ENCODE assay signal across 13 cellular contexts in genomic region chr18:12857215-12857924, GRCh38. TPM values are rescaled to one million over a fixed set of nuclear protein-coding genes. Genes with fewer than 3 reads are reported as not detected.
DNase-seq lines count a peak whose midpoint lies in the region; ATAC-seq and FAIRE-seq lines count a peak whose summit lies in the region.
"Had no signal": no experiment of that assay in that cellular context is flagged by ENCODE, and none has a peak within 500 bp of the region (broad histone marks: within the 10 kb centered on the region; RNA-seq: fewer than 3 reads in every experiment).

No MANE protein-coding gene starts in this region.

- peak; percentile 82 for ATAC-seq in activated CD4-positive, alpha-beta T cell treated with anti-CD3 and anti-CD28 coated beads for 36 hours
- ATAC-seq in activated naive CD8-positive, alpha-beta T cell treated with anti-CD3 and anti-CD28 coated beads, Interleukin-2, amount 50 U/mL, for 24 hours, result peak; percentile 78
- peak; percentile 73 for ATAC-seq in stimulated activated memory B cell treated with anti-CD40 and anti-IgM and Interleukin-4, amounts not matched to agents 10 μg/mL and 1 μg/mL and 100 μg/mL, for 72 hours
- no peak for ATAC-seq in HG03457 (IDR thresholded peaks at IDR 0.05; ENCODE audit: unreplicated experiment)
- no peak for ATAC-seq in GM21528 (IDR thresholded peaks at IDR 0.05; ENCODE audit: low FRiP score, unreplicated experiment)

- H3K27me3 Mint-ChIP-seq in activated CD4-positive, alpha-beta T cell treated with anti-CD3 and anti-CD28 coated beads for 36 hours, result no peaks in the 10 kb centered on the region
- no peaks in the 10 kb centered on the region for H3K27me3 Mint-ChIP-seq in activated naive CD8-positive, alpha-beta T cell treated with anti-CD3 and anti-CD28 coated beads, Interleukin-2, amount 50 U/mL, for 24 hours
- H3K27me3 Mint-ChIP-seq in stimulated activated memory B cell treated with anti-CD40 and anti-IgM and Interleukin-4, amounts not matched to agents 10 μg/mL and 1 μg/mL and 100 μg/mL, for 72 hours, result no peaks in the 10 kb centered on the region

- intact Hi-C loops in activated CD4-positive, alpha-beta T cell treated with anti-CD3 and anti-CD28 coated beads for 36 hours (cut with DNase I, micrococcal nuclease), result loop anchor here (1.0 kb wide), 2 partner anchors 18 to 27 kb away; partner anchors contain the start of gene PTPN2 (in 1 of the 2)

- CTCF ChIA-PET in activated CD4-positive, alpha-beta T cell treated with anti-CD3 and anti-CD28 coated beads for 36 hours (lab: Charles Lee), result interaction anchor here (0.6 to 2.4 kb wide), 7 partner anchors 10 to 62 kb away, joined by 3 to 9 read pairs (median 3); no protein-coding TSS in a partner anchor

- peak overlapping the region; percentile 15 for H3K4me3 Mint-ChIP-seq in activated CD4-positive, alpha-beta T cell treated with anti-CD3 and anti-CD28 coated beads for 36 hours
- H3K4me3 Mint-ChIP-seq in activated naive CD8-positive, alpha-beta T cell treated with anti-CD3 and anti-CD28 coated beads, Interleukin-2, amount 50 U/mL, for 24 hours, result peak overlapping the region; percentile 7
- peak overlapping the region; percentile 8 for H3K4me3 Mint-ChIP-seq in stimulated activated memory B cell treated with anti-CD40 and anti-IgM and Interleukin-4, amounts not matched to agents 10 μg/mL and 1 μg/mL and 100 μg/mL, for 72 hours
- H3K4me3 Mint-ChIP-seq: endodermal cell had no signal

- DNase-seq in activated CD4-positive, alpha-beta T cell treated with anti-CD3 and anti-CD28 coated beads for 36 hours, result peak; percentile 66
- no peak for DNase-seq in activated CD4-positive, alpha-beta T cell treated with anti-CD3 and anti-CD28 coated beads for 1 hour
- DNase-seq in RPMI8226 (peak; percentile 41), HTR-8/SVneo (ENCODE audit: insufficient read length, low spot score) (no peak)
- DNase-seq in activated naive CD8-positive, alpha-beta T cell treated with anti-CD3 and anti-CD28 coated beads, Interleukin-2, amount 50 U/mL, for 24 hours, result peak; percentile 36
- DNase-seq: endodermal cell, NCI-H2107, retina, tibial artery had no signal

- no peaks in the 10 kb centered on the region for H3K9me3 Mint-ChIP-seq in activated CD4-positive, alpha-beta T cell treated with anti-CD3 and anti-CD28 coated beads for 36 hours (ENCODE audit: low read depth)
- H3K9me3 Mint-ChIP-seq in activated naive CD8-positive, alpha-beta T cell treated with anti-CD3 and anti-CD28 coated beads, Interleukin-2, amount 50 U/mL, for 24 hours, result no peaks in the 10 kb centered on the region
- H3K9me3 Mint-ChIP-seq in stimulated activated memory B cell treated with anti-CD40 and anti-IgM and Interleukin-4, amounts not matched to agents 10 μg/mL and 1 μg/mL and 100 μg/mL, for 72 hours, result no peaks in the 10 kb centered on the region
- H3K9me3 Mint-ChIP-seq: endodermal cell had no signal

- H3K27ac Mint-ChIP-seq in activated CD4-positive, alpha-beta T cell treated with anti-CD3 and anti-CD28 coated beads for 36 hours, result peak overlapping the region; percentile 71
- H3K27ac Mint-ChIP-seq in activated naive CD8-positive, alpha-beta T cell treated with anti-CD3 and anti-CD28 coated beads, Interleukin-2, amount 50 U/mL, for 24 hours, result no peak overlapping the region
- H3K27ac Mint-ChIP-seq in stimulated activated memory B cell treated with anti-CD40 and anti-IgM and Interleukin-4, amounts not matched to agents 10 μg/mL and 1 μg/mL and 100 μg/mL, for 72 hours, result no peak overlapping the region
- H3K27ac Mint-ChIP-seq: endodermal cell had no signal

- H3K4me1 Mint-ChIP-seq in activated CD4-positive, alpha-beta T cell treated with anti-CD3 and anti-CD28 coated beads for 36 hours, result peaks cover 68% of the 10 kb centered on the region
- peaks cover 52% of the 10 kb centered on the region for H3K4me1 Mint-ChIP-seq in activated naive CD8-positive, alpha-beta T cell treated with anti-CD3 and anti-CD28 coated beads, Interleukin-2, amount 50 U/mL, for 24 hours
- peaks cover 87% of the 10 kb centered on the region for H3K4me1 Mint-ChIP-seq in stimulated activated memory B cell treated with anti-CD40 and anti-IgM and Interleukin-4, amounts not matched to agents 10 μg/mL and 1 μg/mL and 100 μg/mL, for 72 hours

- POLR2A ChIA-PET in activated CD4-positive, alpha-beta T cell treated with anti-CD3 and anti-CD28 coated beads for 36 hours (lab: Charles Lee), result interaction anchor here (0.6 to 1.0 kb wide), 2 partner anchors 13 to 26 kb away, joined by 3 to 4 read pairs; no protein-coding TSS in a partner anchor

- FAIRE-seq in HTR-8/SVneo (lab: Jason Lieb, UNC), result no peak
- FAIRE-seq: A204.1 had no signal

- H3K36me3 Mint-ChIP-seq in activated CD4-positive, alpha-beta T cell treated with anti-CD3 and anti-CD28 coated beads for 36 hours (ENCODE audit: low read depth), result peaks cover 36% of the 10 kb centered on the region
- H3K36me3 Mint-ChIP-seq in activated naive CD8-positive, alpha-beta T cell treated with anti-CD3 and anti-CD28 coated beads, Interleukin-2, amount 50 U/mL, for 24 hours (ENCODE audit: low read depth), result peaks cover 37% of the 10 kb centered on the region
- H3K36me3 Mint-ChIP-seq in stimulated activated memory B cell treated with anti-CD40 and anti-IgM and Interleukin-4, amounts not matched to agents 10 μg/mL and 1 μg/mL and 100 μg/mL, for 72 hours, result peaks cover 47% of the 10 kb centered on the region

RNA-seq across cellular contexts. Expression of gene PTPN2, which starts 26.7 kb away (rescaled TPM):
- total RNA-seq in activated CD4-positive, alpha-beta T cell treated with anti-CD3 and anti-CD28 coated beads for 36 hours, result 10 to 100 TPM; 60.6 to 72.9 TPM

Comparison
In these comparisons a context has a peak if more than half of its experiments do, and no peak if none do; other contexts are left out.
1. DNase-seq: peak in activated CD4-positive, alpha-beta T cell treated with anti-CD3 and anti-CD28 coated beads for 36 hours (single experiment), RPMI8226 (single experiment) and activated naive CD8-positive, alpha-beta T cell treated with anti-CD3 and anti-CD28 coated beads, Interleukin-2, amount 50 U/mL, for 24 hours (single experiment); none in activated CD4-positive, alpha-beta T cell treated with anti-CD3 and anti-CD28 coated beads for 1 hour (single experiment) and HTR-8/SVneo (single experiment).
2. ATAC-seq: peak in activated CD4-positive, alpha-beta T cell treated with anti-CD3 and anti-CD28 coated beads for 36 hours (single experiment), activated naive CD8-positive, alpha-beta T cell treated with anti-CD3 and anti-CD28 coated beads, Interleukin-2, amount 50 U/mL, for 24 hours (single experiment) and stimulated activated memory B cell treated with anti-CD40 and anti-IgM and Interleukin-4, amounts not matched to agents 10 μg/mL and 1 μg/mL and 100 μg/mL, for 72 hours (single experiment); none in HG03457 (single experiment) and GM21528 (single experiment).
3. Peak in every context shown above with its lines, with median percentiles within 50 percentile points of each other: H3K4me3 Mint-ChIP-seq.